15 cellular contexts compared by ENCODE assay signal in genomic region chr5:118937393-118938061, GRCh38. TPM values are rescaled to one million over a fixed set of nuclear protein-coding genes. Genes with fewer than 3 reads are reported as not detected.
DNase-seq lines count a peak whose midpoint lies in the region; ATAC-seq and TF ChIP-seq lines count a peak whose summit lies in the region.
"Had no signal": no experiment of that assay in that cellular context is flagged by ENCODE, and none has a peak within 500 bp of the region (broad histone marks: within the 10 kb centered on the region; RNA-seq: fewer than 3 reads in every experiment).

No MANE protein-coding gene starts in this region.

- H3K27me3 Mint-ChIP-seq in nephron (ENCODE audit: low read depth) = no peaks in the 10 kb centered on the region
- no peaks in the 10 kb centered on the region for H3K27me3 Mint-ChIP-seq in natural killer cell treated with Interleukin-12 subunit alpha and Interleukin-12 subunit beta and Interleukin-15 and Interleukin-18, amount 100 ng/mL, for 72 hours

- CTCF ChIA-PET in HCT116 (lab: Charles Lee) = no interaction called here

- no peak overlapping the region for H3K4me3 ChIP-seq in HCT116 (replicated peaks in 1 of 2; ENCODE audit: low read depth in 1 of 2, low read length in 2 of 2)
- H3K4me3 ChIP-seq: MG63 had no signal

- no peaks in the 10 kb centered on the region for H3K27me3 ChIP-seq in HCT116 (ENCODE audit: insufficient read depth, low read length)
- H3K27me3 ChIP-seq: MG63 had no signal

- no peaks in the 10 kb centered on the region for H3K36me3 ChIP-seq in HCT116 (ENCODE audit: control insufficient read depth in 1 of 2, insufficient read depth in 2 of 2, low read length in 2 of 2)
- H3K36me3 ChIP-seq: MG63 had no signal

- no peak overlapping the region for H3K4me2 ChIP-seq in HCT116 (ENCODE audit: low read length)

- TF ChIP-seq CTCF in HCT116 (IDR thresholded peaks at IDR 0.05 in 2 of 3, conservative IDR thresholded peaks at IDR 0.05 in 1 of 3; ENCODE audit: borderline replicate concordance in 1 of 3, insufficient read depth in 1 of 3, low read depth in 2 of 3, low read length in 2 of 3) = no peak
- no peak for TF ChIP-seq CTCF in nephron (IDR thresholded peaks at IDR 0.05; ENCODE audit: unreplicated experiment in 3 of 3)

- no peak overlapping the region for H3K27ac ChIP-seq in HCT116 (ENCODE audit: low read depth, low read length)

- RAD21 ChIA-PET in HCT116 (lab: Charles Lee; ENCODE audit: low non-redundant PET in 1 of 2, low total read pairs in 2 of 2, uncharacterized antibody in 2 of 2, unreplicated experiment in 2 of 2) = no interaction called here

- peaks cover 14% of the 10 kb centered on the region for H3K36me3 Mint-ChIP-seq in nephron (ENCODE audit: low read depth)
- H3K36me3 Mint-ChIP-seq in natural killer cell treated with Interleukin-12 subunit alpha and Interleukin-12 subunit beta and Interleukin-15 and Interleukin-18, amount 100 ng/mL, for 72 hours = no peaks in the 10 kb centered on the region

- H3K4me1 ChIP-seq in HCT116 (ENCODE audit: control insufficient read depth in 1 of 2, insufficient read depth in 2 of 2, low read length in 2 of 2) = no peaks in the 10 kb centered on the region

- H3K27ac Mint-ChIP-seq in nephron = peak overlapping the region in 2 of 3 experiments; percentile 25 to 32
- H3K27ac Mint-ChIP-seq in natural killer cell treated with Interleukin-12 subunit alpha and Interleukin-12 subunit beta and Interleukin-15 and Interleukin-18, amount 100 ng/mL, for 72 hours = no peak overlapping the region

- no peak overlapping the region for H3K4me3 Mint-ChIP-seq in nephron
- no peak overlapping the region for H3K4me3 Mint-ChIP-seq in natural killer cell treated with Interleukin-12 subunit alpha and Interleukin-12 subunit beta and Interleukin-15 and Interleukin-18, amount 100 ng/mL, for 72 hours
- H3K4me3 Mint-ChIP-seq: CD14-positive monocyte had no signal

- no peak for TF ChIP-seq RAD21 in HCT116 (IDR thresholded peaks at IDR 0.05; ENCODE audit: low read depth)

- H3K9me2 ChIP-seq in HCT116 (ENCODE audit: insufficient read depth) = no peaks in the 10 kb centered on the region

- peak; percentile 60 for ATAC-seq in GM18907 (IDR thresholded peaks at IDR 0.05; ENCODE audit: unreplicated experiment)
- ATAC-seq in HCT116 = peak; percentile 30; the same call in 1 of the 2 replicates
- ATAC-seq in natural killer cell treated with Interleukin-12 subunit alpha and Interleukin-12 subunit beta and Interleukin-15 and Interleukin-18, amount 100 ng/mL, for 72 hours = no peak

- H3K9me3 Mint-ChIP-seq in nephron = peaks cover 3% of the 10 kb centered on the region
- no peaks in the 10 kb centered on the region for H3K9me3 Mint-ChIP-seq in natural killer cell treated with Interleukin-12 subunit alpha and Interleukin-12 subunit beta and Interleukin-15 and Interleukin-18, amount 100 ng/mL, for 72 hours

- H3K4me1 Mint-ChIP-seq in nephron = no peaks in the 10 kb centered on the region
- no peaks in the 10 kb centered on the region for H3K4me1 Mint-ChIP-seq in natural killer cell treated with Interleukin-12 subunit alpha and Interleukin-12 subunit beta and Interleukin-15 and Interleukin-18, amount 100 ng/mL, for 72 hours (ENCODE audit: low read depth in 2 of 2)
- H3K4me1 Mint-ChIP-seq: CD14-positive monocyte had no signal

- POLR2A ChIA-PET in HCT116 (lab: Charles Lee) = interaction anchor here (0.8 kb wide), 1 partner anchor 201 kb away, joined by 4 read pairs; no protein-coding TSS in a partner anchor

- H3K9ac ChIP-seq in HCT116 (ENCODE audit: low read length) = no peak overlapping the region

- intact Hi-C loops in HCT116 (cut with micrococcal nuclease) = no loop called here

- no peaks in the 10 kb centered on the region for H3K79me2 ChIP-seq in HCT116 (ENCODE audit: insufficient read depth, low read length)

- no peaks in the 10 kb centered on the region for H4K20me1 ChIP-seq in HCT116 (ENCODE audit: insufficient read depth)

- DNase-seq in HCT116 (ENCODE audit: low read depth, low spot score) (no peak), M059J (ENCODE audit: low read depth) (peak; percentile 6), NCI-H2171 treated with DMSO at 0.1 percent for 48 hours (lab: John Stamatoyannopoulos, UW) (no peak)
- DNase-seq in natural killer cell treated with Interleukin-12 subunit alpha and Interleukin-12 subunit beta and Interleukin-15 and Interleukin-18, amount 100 ng/mL, for 72 hours (ENCODE audit: low spot score) = no peak
- DNase-seq in activated CD8-positive, alpha-beta memory T cell treated with anti-CD3 and anti-CD28 coated beads for 24 hours = no peak
- DNase-seq: activated T-cell treated with anti-CD3 and anti-CD28 coated beads, Interleukin-2, amount 50 U/mL, for 1 hour; amygdala; GDM1; GOT3; kidney; MG63; retina had no signal

- no peak overlapping the region for H2AFZ ChIP-seq in HCT116 (ENCODE audit: low read depth, low read length, poor library complexity, severe bottlenecking)

- BruUV-seq in HCT116 (replicated peaks; lab: Mats Ljungman, UMichigan) = no TSS peak

- no peak for TF ChIP-seq POLR2A in HCT116 (IDR thresholded peaks at IDR 0.05; ENCODE audit: borderline replicate concordance, extremely low read depth, insufficient read depth, insufficient read length)

- H3K9me3 ChIP-seq in HCT116 (ENCODE audit: control insufficient read depth in 1 of 2, insufficient read depth in 1 of 2, low read depth in 1 of 2, low read length in 2 of 2) = no peaks in the 10 kb centered on the region
- H3K9me3 ChIP-seq: MG63 had no signal

TF ChIP-seq in HCT116, 20 proteins besides CTCF, POLR2A, EP300 and RAD21:
- TF ChIP-seq FOSL1 (IDR thresholded peaks at IDR 0.05; ENCODE audit: low read depth) (no peak), CBX3 (IDR thresholded peaks at IDR 0.05; ENCODE audit: low read depth) (no peak), EGR1 (IDR thresholded peaks at IDR 0.05; ENCODE audit: low read depth) (no peak), YY1 (IDR thresholded peaks at IDR 0.05; ENCODE audit: extremely low read depth, insufficient replicate concordance, low read depth, low read length) (no peak), CEBPB (IDR thresholded peaks at IDR 0.05; ENCODE audit: low read depth) (no peak)

RNA-seq across cellular contexts. Expression of gene DTWD2, which starts 50.8 kb away (rescaled TPM):
- total RNA-seq in HCT116 (2021; ENCODE audit: unreplicated experiment) = 5.2 TPM
- polyA plus RNA-seq in HCT116 (2012) = 1.5 and 1.6 TPM in 2 replicates
- total RNA-seq in M059J (2014; rRNA removed; shearing (Covaris generic)) = 8.2 and 8.4 TPM in 2 replicates
- total RNA-seq in natural killer cell treated with Interleukin-12 subunit alpha and Interleukin-12 subunit beta and Interleukin-15 and Interleukin-18, amount 100 ng/mL, for 72 hours = 1 to 10 TPM; 3.3 to 4.9 TPM

Comparison
In these comparisons a context has a peak if more than half of its experiments do, and no peak if none do; other contexts are left out.
1. ATAC-seq: peak in GM18907 (single experiment) and HCT116 (single experiment); none in natural killer cell treated with Interleukin-12 subunit alpha and Interleukin-12 subunit beta and Interleukin-15 and Interleukin-18, amount 100 ng/mL, for 72 hours (0 of 2).
2. H3K27ac Mint-ChIP-seq: peak in nephron (2 of 3); none in natural killer cell treated with Interleukin-12 subunit alpha and Interleukin-12 subunit beta and Interleukin-15 and Interleukin-18, amount 100 ng/mL, for 72 hours (0 of 2).